15 cellular contexts compared by ENCODE assay signal in genomic region chr7:116897661-116898060, GRCh38.
"Had no signal": no experiment of that assay in that cellular context is flagged by ENCODE, and none has a peak within 500 bp of the region (broad histone marks: within the 10 kb centered on the region; RNA-seq: fewer than 3 reads in every experiment).

No MANE protein-coding gene starts in this region.

- H3K4me3 Mint-ChIP-seq: activated naive CD8-positive, alpha-beta T cell treated with anti-CD3 and anti-CD28 coated beads, Interleukin-2, amount 10 ng/mL, durations not matched to agents 7 days and 5 days had no signal

- H3K27ac Mint-ChIP-seq: activated naive CD8-positive, alpha-beta T cell treated with anti-CD3 and anti-CD28 coated beads, Interleukin-2, amount 10 ng/mL, durations not matched to agents 7 days and 5 days had no signal

- H3K9ac ChIP-seq: parathyroid adenoma had no signal

- H3K27me3 ChIP-seq: colonic mucosa, esophagus squamous epithelium, neutrophil, tibial nerve, vagina had no signal

- H3K9me3 ChIP-seq: colonic mucosa, esophagus squamous epithelium, neutrophil, tibial nerve, vagina had no signal

- H2AFZ ChIP-seq: parathyroid adenoma had no signal

- DNase-seq: activated naive CD4-positive, alpha-beta T cell; activated naive CD8-positive, alpha-beta T cell treated with anti-CD3 and anti-CD28 coated beads, Interleukin-2, amount 10 ng/mL, durations not matched to agents 7 days and 5 days; activated T-cell treated with anti-CD3 and anti-CD28 coated beads for 4 hours; colonic mucosa; esophagus squamous epithelium; stimulated activated CD4-positive, alpha-beta T cell treated with anti-CD3 and anti-CD28 coated beads, Interleukin-4, amount 100 ng/mL, for 24 hours; stimulated activated naive CD4-positive, alpha-beta T cell; T-helper 9 cell had no signal

- H3K36me3 ChIP-seq: colonic mucosa had no signal

- H3K27me3 Mint-ChIP-seq: activated naive CD8-positive, alpha-beta T cell treated with anti-CD3 and anti-CD28 coated beads, Interleukin-2, amount 10 ng/mL, durations not matched to agents 7 days and 5 days had no signal

- H3K27ac ChIP-seq: colonic mucosa, esophagus squamous epithelium, neutrophil, parathyroid adenoma, skin epidermis, tibial nerve, vagina had no signal

- FAIRE-seq: bronchial epithelial cell had no signal

- ATAC-seq: activated CD4-positive, CD25-positive, alpha-beta regulatory T cell treated with anti-CD3 and anti-CD28 coated beads, Interleukin-2, amount 50 U/mL, for 24 hours had no signal

- H3K4me1 ChIP-seq: colonic mucosa, esophagus squamous epithelium, parathyroid adenoma, vagina had no signal

- H3K9me3 Mint-ChIP-seq: activated naive CD8-positive, alpha-beta T cell treated with anti-CD3 and anti-CD28 coated beads, Interleukin-2, amount 10 ng/mL, durations not matched to agents 7 days and 5 days had no signal

- H3K4me3 ChIP-seq: colonic mucosa, esophagus squamous epithelium, skin epidermis, tibial nerve, vagina had no signal
